ENCODE assay signal across 10 cellular contexts in the genomic region with DNA sequence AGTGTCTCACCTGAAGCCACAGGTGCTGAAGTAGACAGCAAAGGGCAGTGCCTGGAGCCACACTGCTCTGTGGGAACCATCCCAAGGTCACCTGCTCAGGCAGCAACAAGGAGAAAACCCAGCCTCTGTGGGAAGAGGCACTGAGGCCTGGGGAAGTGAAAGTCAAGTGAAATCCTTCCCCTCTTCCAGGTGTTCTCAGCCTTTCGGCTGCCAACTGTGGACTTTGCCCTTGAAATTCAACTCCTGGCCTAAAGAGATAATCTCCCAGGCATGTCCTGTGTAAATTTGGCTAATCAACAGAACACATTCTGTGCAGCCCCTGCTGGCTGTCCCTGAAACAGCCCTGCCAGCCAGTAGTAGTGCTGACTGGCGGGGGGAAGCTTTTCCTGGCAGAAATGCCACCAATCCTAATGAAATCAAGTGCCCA.
DNase-seq lines count a peak whose midpoint lies in the region; ATAC-seq, FAIRE-seq and TF ChIP-seq lines count a peak whose summit lies in the region.
"Had no signal": no experiment of that assay in that cellular context is flagged by ENCODE, and none has a peak within 500 bp of the region (broad histone marks: within the 10 kb centered on the region; RNA-seq: fewer than 3 reads in every experiment).

No MANE protein-coding gene starts in this region.

- H2BK15ac ChIP-seq in H1 (ENCODE audit: low read length): no peak overlapping the region

- H2AK5ac ChIP-seq in H1 (ENCODE audit: low read depth, low read length): 0 out of 2 replicates have a peak overlapping the region, but pooled peaks have one; percentile 77

- H3K27me3 ChIP-seq in H1 (replicated peaks in 1 of 4; ENCODE audit: control insufficient read depth in 3 of 4, extremely low read depth in 1 of 4, insufficient read depth in 3 of 4, low read length in 3 of 4) (no peaks in the 10 kb centered on the region), mucosa of rectum (ENCODE audit: control insufficient read depth in 2 of 2, insufficient read depth in 2 of 2, low read length in 2 of 2) (no peaks in the 10 kb centered on the region), vagina (no peaks in the 10 kb centered on the region)
- H3K27me3 ChIP-seq: SJCRH30 had no signal

- TF ChIP-seq CTCF in H1 (IDR thresholded peaks at IDR 0.05; ENCODE audit: control extremely low read depth in 1 of 3, insufficient read depth in 1 of 3, low read depth in 1 of 3, low read length in 3 of 3) (peak; percentile 50 to 66 (median 56)), vagina (IDR thresholded peaks at IDR 0.05) (no peak)

- H3K4ac ChIP-seq in H1 (replicated peaks; ENCODE audit: insufficient read length, low read depth, low read length): no peak overlapping the region

- H3K23ac ChIP-seq in H1 (ENCODE audit: insufficient read length): no peak overlapping the region

- POLR2A ChIA-PET in H1 (lab: Charles Lee; ENCODE audit: partially characterized antibody): interaction anchor here (0.7 to 2.6 kb wide), 8 partner anchors 12 to 111 kb away, joined by 3 to 8 read pairs (median 4); a partner anchor contains a TSS

- no peak overlapping the region for H2AFZ ChIP-seq in H1 (ENCODE audit: low read length)

- 80% methylated on average over 2 of the region's 2 CpGs; no CpG with 5 or more reads in 1 of the 2 experiments for WGBS in H1 (ENCODE audit: extremely low coverage in 1 of 2, insufficient coverage in 1 of 2, insufficient read length in 1 of 2, insufficient replicate concordance in 2 of 2, low coverage in 1 of 2, low lambda C conversion rate in 2 of 2, missing lambda C conversion rate in 1 of 2), 2 experiments

- no peaks in the 10 kb centered on the region for H3K9me3 ChIP-seq in H1 (ENCODE audit: insufficient read depth in 2 of 2, low read depth in 1 of 2, low read length in 1 of 2)
- no peaks in the 10 kb centered on the region for H3K9me3 ChIP-seq in mucosa of rectum (ENCODE audit: control insufficient read depth in 2 of 2, low read length in 2 of 2)
- H3K9me3 ChIP-seq in vagina: no peaks in the 10 kb centered on the region
- H3K9me3 ChIP-seq: SJCRH30 had no signal

- H3K9ac ChIP-seq in H1 (replicated peaks in 1 of 4; ENCODE audit: extremely low read depth in 1 of 4, low read depth in 3 of 4, low read length in 3 of 4) (peak overlapping the region in 1 of 4 experiments; percentile 21; a peak in 1 of 7 replicates), mucosa of rectum (ENCODE audit: low read depth in 1 of 2, low read length in 2 of 2) (peak overlapping the region in 1 of 2 donors; percentile 18)

- H3K36me3 ChIP-seq in H1 (ENCODE audit: control insufficient read depth in 2 of 4, insufficient read depth in 4 of 4, low read length in 3 of 4) (no peaks in the 10 kb centered on the region), mucosa of rectum (ENCODE audit: control insufficient read depth in 2 of 2, insufficient read depth in 2 of 2, low read length in 2 of 2) (no peaks in the 10 kb centered on the region), vagina (no peaks in the 10 kb centered on the region)

- TF ChIP-seq POLR2A in H1 (IDR thresholded peaks at IDR 0.05; ENCODE audit: control extremely low read depth in 1 of 2, low read depth in 2 of 2, low read length in 2 of 2) (no peak), vagina (IDR thresholded peaks at IDR 0.05) (no peak)

- no peaks in the 10 kb centered on the region for H3K79me2 ChIP-seq in H1 (ENCODE audit: control insufficient read depth in 1 of 2, insufficient read depth in 2 of 2, low read length in 2 of 2)

- no peak overlapping the region for H4K8ac ChIP-seq in H1 (ENCODE audit: extremely low read depth, insufficient read depth, low read length)

- no peak overlapping the region for H2BK5ac ChIP-seq in H1 (ENCODE audit: low read depth, low read length)

- H2BK120ac ChIP-seq in H1 (replicated peaks; ENCODE audit: low read depth, low read length): no peak overlapping the region

- DNase-seq in D341Med (ENCODE audit: low spot score) (peak; percentile 49), NAMALWA (ENCODE audit: low spot score) (peak; percentile 7), H1 (ENCODE audit: low read depth in 1 of 2, low spot score in 2 of 2) (no peak), vagina (ENCODE audit: extremely low spot score in 2 of 2) (no peak), ecto neural progenitor cell (ENCODE audit: low spot score) (no peak)
- no peak for DNase-seq in activated CD4-positive, CD25-positive, alpha-beta regulatory T cell (lab: John Stamatoyannopoulos, UW)
- DNase-seq: DMS153 had no signal

- H2BK20ac ChIP-seq in H1 (ENCODE audit: low read length): no peak overlapping the region

- H3K27ac ChIP-seq in H1 (ENCODE audit: low read depth, low read length) (no peak overlapping the region), mucosa of rectum (ENCODE audit: low read depth in 2 of 2, low read length in 2 of 2) (peak overlapping the region; percentile 79), vagina (no peak overlapping the region)
- H3K27ac ChIP-seq: SJCRH30 had no signal

- no peak for TF ChIP-seq EP300 in H1 (IDR thresholded peaks at IDR 0.05; ENCODE audit: borderline replicate concordance in 1 of 2, low read depth in 2 of 2, low read length in 2 of 2)

- intact Hi-C loops in vagina (cut with DNase I): no loop called here

- no peak overlapping the region for H3K18ac ChIP-seq in H1 (ENCODE audit: extremely low read depth, low read length)

- TF ChIP-seq RAD21 in H1 (IDR thresholded peaks at IDR 0.05 in 1 of 2, conservative IDR thresholded peaks at IDR 0.05 in 1 of 2; ENCODE audit: low read depth in 2 of 2, low read length in 2 of 2): peak; percentile 39 to 58; a peak in 3 of 4 replicates

- no peak overlapping the region for H3K4me3 ChIP-seq in H1 (ENCODE audit: extremely low read depth in 1 of 4, insufficient read depth in 2 of 4, low read depth in 3 of 4, low read length in 4 of 4)
- H3K4me3 ChIP-seq in mucosa of rectum (ENCODE audit: low read length in 2 of 2): peak overlapping the region in 1 of 2 donors; percentile 48
- H3K4me3 ChIP-seq in vagina: no peak overlapping the region
- H3K4me3 ChIP-seq: SJCRH30 had no signal

- CTCF ChIA-PET in H1 (lab: Charles Lee; ENCODE audit: partially characterized antibody): interaction anchor here (0.6 to 2.6 kb wide), 9 partner anchors 9 to 168 kb away, joined by 3 to 16 read pairs (median 4); no protein-coding TSS in a partner anchor

- H3K4me1 ChIP-seq in H1 (replicated peaks in 1 of 4; ENCODE audit: control insufficient read depth in 3 of 4, insufficient read depth in 4 of 4, low read length in 3 of 4) (peaks cover 0 to 4% (median 0%) of the 10 kb centered on the region in 4 experiments; a peak in 3 of 7 replicates), mucosa of rectum (ENCODE audit: control insufficient read depth in 2 of 2, insufficient read depth in 2 of 2, low read length in 2 of 2) (peaks cover 20 to 23% of the 10 kb centered on the region in 2 donors), vagina (peaks cover 21% of the 10 kb centered on the region)
- H3K4me1 ChIP-seq: SJCRH30 had no signal

- FAIRE-seq in H1 (lab: Jason Lieb, UNC): no peak

- ATAC-seq in HG03439 (IDR thresholded peaks at IDR 0.05; ENCODE audit: unreplicated experiment): no peak

- no peak overlapping the region for H3K14ac ChIP-seq in H1 (ENCODE audit: insufficient read length)

- no peak overlapping the region for H4K91ac ChIP-seq in H1 (replicated peaks; ENCODE audit: insufficient read length, low read length)

- H2BK12ac ChIP-seq in H1 (ENCODE audit: low read depth, low read length): no peak overlapping the region

- H3K56ac ChIP-seq in H1 (replicated peaks; ENCODE audit: insufficient read length, low read depth, low read length): no peak overlapping the region

- H4K20me1 ChIP-seq in H1 (replicated peaks in 1 of 2; ENCODE audit: control insufficient read depth in 1 of 2, insufficient read depth in 2 of 2, low read length in 2 of 2): no peaks in the 10 kb centered on the region

- no peak overlapping the region for H4K5ac ChIP-seq in H1 (ENCODE audit: insufficient read length, low read depth, low read length)

- H3K79me1 ChIP-seq in H1 (ENCODE audit: low read depth, low read length): peaks cover 3% of the 10 kb centered on the region; the same call in 1 of the 2 replicates

- no peak overlapping the region for H3K4me2 ChIP-seq in H1 (ENCODE audit: insufficient read depth in 1 of 2, low read depth in 2 of 2, low read length in 2 of 2)

- H3K23me2 ChIP-seq in H1 (ENCODE audit: low read depth, low read length): no peaks in the 10 kb centered on the region

TF ChIP-seq in H1, 55 proteins besides CTCF, POLR2A, EP300 and RAD21:
- TF ChIP-seq YY1 (IDR thresholded peaks at IDR 0.05; ENCODE audit: low read depth, low read length) (0 out of 2 replicates have a peak, but pooled peaks have one; percentile 12), CHD1 (IDR thresholded peaks at IDR 0.05; ENCODE audit: low read depth, low read length) (no peak)

Comparison
In these comparisons a context has a peak if more than half of its experiments do, and no peak if none do; other contexts are left out.
1. DNase-seq: peak in D341Med (single experiment) and NAMALWA (single experiment); none in H1 (0 of 2), activated CD4-positive, CD25-positive, alpha-beta regulatory T cell (0 of 4), vagina (0 of 2) and ecto neural progenitor cell (single experiment).
2. H3K27ac ChIP-seq: peak in mucosa of rectum (2 of 2); none in H1 (single experiment) and vagina (single experiment).
3. CTCF ChIP-seq: peak in H1 (3 of 3); none in vagina (0 of 3).